12 cellular contexts compared by ENCODE assay signal in genomic region chr20:53857723-53858236, GRCh38.
A peak's percentile ranks its signal among the peaks of the same experiment; 100 is the strongest.
DNase-seq lines count a peak whose midpoint lies in the region; ATAC-seq and TF ChIP-seq lines count a peak whose summit lies in the region.
"Had no signal": no experiment of that assay in that cellular context is flagged by ENCODE, and none has a peak within 500 bp of the region (broad histone marks: within the 10 kb centered on the region; RNA-seq: fewer than 3 reads in every experiment).

No MANE protein-coding gene starts in this region.

- H3K27ac Mint-ChIP-seq in WTC11, result peak overlapping the region; percentile 90
- no peak overlapping the region for H3K27ac Mint-ChIP-seq in stimulated activated naive B cell treated with anti-CD40 and anti-IgM and Interleukin-4, amounts not matched to agents 10 μg/mL and 1 μg/mL and 100 μg/mL, for 72 hours

- DNase-seq in WTC11 (ENCODE audit: low spot score) (no peak), lower lobe of right lung (no peak), epidermal melanocyte (ENCODE audit: insufficient read length, low spot score) (no peak)
- no peak for DNase-seq in stimulated activated naive B cell treated with anti-CD40 and anti-IgM and Interleukin-4, amounts not matched to agents 10 μg/mL and 1 μg/mL and 100 μg/mL, for 72 hours
- DNase-seq: activated T-cell treated with anti-CD3 and anti-CD28 coated beads, Interleukin-2, amount 50 U/mL, for 48 hours; central memory CD4-positive, alpha-beta T cell; foreskin fibroblast had no signal

- no peak overlapping the region for H3K4me3 ChIP-seq in HUES48 (ENCODE audit: low read depth, low read length)
- H3K4me3 ChIP-seq in lower lobe of right lung, result no peak overlapping the region
- H3K4me3 ChIP-seq: BLaER1 had no signal

- H3K36me3 ChIP-seq in HUES48 (ENCODE audit: control insufficient read depth, insufficient read depth, low read length), result no peaks in the 10 kb centered on the region
- no peaks in the 10 kb centered on the region for H3K36me3 ChIP-seq in lower lobe of right lung
- H3K36me3 ChIP-seq: BLaER1 had no signal

- no peak for TF ChIP-seq CTCF in 22Rv1 (IDR thresholded peaks at IDR 0.05)
- no peak for TF ChIP-seq CTCF in WTC11 (IDR thresholded peaks at IDR 0.05)
- TF ChIP-seq CTCF in lower lobe of right lung (IDR thresholded peaks at IDR 0.05), result no peak

- H3K9me3 ChIP-seq in HUES48 (ENCODE audit: control insufficient read depth, insufficient read depth, low read length), result no peaks in the 10 kb centered on the region
- no peaks in the 10 kb centered on the region for H3K9me3 ChIP-seq in lower lobe of right lung

- intact Hi-C loops in lower lobe of right lung (cut with DNase I), result no loop called here

- H3K9me3 Mint-ChIP-seq in WTC11, result peaks cover 5% of the 10 kb centered on the region
- no peaks in the 10 kb centered on the region for H3K9me3 Mint-ChIP-seq in stimulated activated naive B cell treated with anti-CD40 and anti-IgM and Interleukin-4, amounts not matched to agents 10 μg/mL and 1 μg/mL and 100 μg/mL, for 72 hours

- no peak overlapping the region for H3K9ac ChIP-seq in HUES48 (ENCODE audit: low read depth, low read length)
- H3K9ac ChIP-seq: BLaER1 had no signal

- H3K27ac ChIP-seq in 22Rv1 (peak overlapping the region; percentile 38; the same call in 1 of the 2 replicates), HUES48 (ENCODE audit: low read depth, low read length) (peak overlapping the region; percentile 32), lower lobe of right lung (peak overlapping the region; percentile 34)
- H3K27ac ChIP-seq: BLaER1 had no signal

- H3K27me3 ChIP-seq in HUES48 (ENCODE audit: control insufficient read depth, insufficient read depth, low read length) (no peaks in the 10 kb centered on the region), lower lobe of right lung (ENCODE audit: low read depth) (no peaks in the 10 kb centered on the region)
- H3K27me3 ChIP-seq: BLaER1 had no signal

- H3K36me3 Mint-ChIP-seq in WTC11, result peaks cover 8% of the 10 kb centered on the region
- H3K36me3 Mint-ChIP-seq in stimulated activated naive B cell treated with anti-CD40 and anti-IgM and Interleukin-4, amounts not matched to agents 10 μg/mL and 1 μg/mL and 100 μg/mL, for 72 hours, result no peaks in the 10 kb centered on the region

- POLR2A ChIA-PET in WTC11 (lab: Charles Lee), result no interaction called here

- peaks cover 4% of the 10 kb centered on the region; the same call in 1 of the 2 replicates for H3K27me3 Mint-ChIP-seq in WTC11 (ENCODE audit: low read depth)
- no peaks in the 10 kb centered on the region for H3K27me3 Mint-ChIP-seq in stimulated activated naive B cell treated with anti-CD40 and anti-IgM and Interleukin-4, amounts not matched to agents 10 μg/mL and 1 μg/mL and 100 μg/mL, for 72 hours

- no peak overlapping the region for H3K4me3 Mint-ChIP-seq in WTC11
- no peak overlapping the region for H3K4me3 Mint-ChIP-seq in stimulated activated naive B cell treated with anti-CD40 and anti-IgM and Interleukin-4, amounts not matched to agents 10 μg/mL and 1 μg/mL and 100 μg/mL, for 72 hours

- H3K4me1 ChIP-seq in HUES48 (ENCODE audit: control insufficient read depth, insufficient read depth, low read length), result peaks cover 13% of the 10 kb centered on the region
- peaks cover 13% of the 10 kb centered on the region for H3K4me1 ChIP-seq in lower lobe of right lung

- ATAC-seq in WTC11, result peak; percentile 86
- ATAC-seq in lower lobe of right lung, result peak in 1 of 2 donors; percentile 48
- ATAC-seq in stimulated activated naive B cell treated with anti-CD40 and anti-IgM and Interleukin-4, amounts not matched to agents 10 μg/mL and 1 μg/mL and 100 μg/mL, for 72 hours (replicated peaks), result no peak
- no peak for ATAC-seq in GM18861 (IDR thresholded peaks at IDR 0.05; ENCODE audit: unreplicated experiment)
- no peak for ATAC-seq in GM19351 (IDR thresholded peaks at IDR 0.05; ENCODE audit: unreplicated experiment)

- H3K4me1 Mint-ChIP-seq in WTC11, result peaks cover 42% of the 10 kb centered on the region
- H3K4me1 Mint-ChIP-seq in stimulated activated naive B cell treated with anti-CD40 and anti-IgM and Interleukin-4, amounts not matched to agents 10 μg/mL and 1 μg/mL and 100 μg/mL, for 72 hours, result peaks cover 16 to 32% of the 10 kb centered on the region in 2 donors

- CTCF ChIA-PET in WTC11 (lab: Charles Lee), result interaction anchor here (1.0 kb wide), 1 partner anchor 58 kb away, joined by 3 read pairs; no protein-coding TSS in a partner anchor

TF ChIP-seq in WTC11, 78 proteins besides CTCF, POLR2A, EP300 and RAD21:
- TF ChIP-seq ZNF263 (CRISPR knock-in tag; IDR thresholded peaks at IDR 0.05; ENCODE audit: low read depth), result no peak
- no peak for TF ChIP-seq OVOL2 (CRISPR knock-in tag; IDR thresholded peaks at IDR 0.05; ENCODE audit: borderline replicate concordance)
- TF ChIP-seq ZNF423 (CRISPR knock-in tag; IDR thresholded peaks at IDR 0.05), result no peak
- TF ChIP-seq CDX4 (CRISPR knock-in tag; IDR thresholded peaks at IDR 0.05; ENCODE audit: borderline replicate concordance), result no peak
- TF ChIP-seq NFYB (CRISPR knock-in tag; conservative IDR thresholded peaks at IDR 0.05; ENCODE audit: low read depth), result no peak
- no peak for TF ChIP-seq PREB (CRISPR knock-in tag; IDR thresholded peaks at IDR 0.05; ENCODE audit: borderline replicate concordance)
- no peak for TF ChIP-seq ZNF281 (CRISPR knock-in tag; IDR thresholded peaks at IDR 0.05)
